Comparison of ENCODE assay signal across 9 cellular contexts in the genomic region with DNA sequence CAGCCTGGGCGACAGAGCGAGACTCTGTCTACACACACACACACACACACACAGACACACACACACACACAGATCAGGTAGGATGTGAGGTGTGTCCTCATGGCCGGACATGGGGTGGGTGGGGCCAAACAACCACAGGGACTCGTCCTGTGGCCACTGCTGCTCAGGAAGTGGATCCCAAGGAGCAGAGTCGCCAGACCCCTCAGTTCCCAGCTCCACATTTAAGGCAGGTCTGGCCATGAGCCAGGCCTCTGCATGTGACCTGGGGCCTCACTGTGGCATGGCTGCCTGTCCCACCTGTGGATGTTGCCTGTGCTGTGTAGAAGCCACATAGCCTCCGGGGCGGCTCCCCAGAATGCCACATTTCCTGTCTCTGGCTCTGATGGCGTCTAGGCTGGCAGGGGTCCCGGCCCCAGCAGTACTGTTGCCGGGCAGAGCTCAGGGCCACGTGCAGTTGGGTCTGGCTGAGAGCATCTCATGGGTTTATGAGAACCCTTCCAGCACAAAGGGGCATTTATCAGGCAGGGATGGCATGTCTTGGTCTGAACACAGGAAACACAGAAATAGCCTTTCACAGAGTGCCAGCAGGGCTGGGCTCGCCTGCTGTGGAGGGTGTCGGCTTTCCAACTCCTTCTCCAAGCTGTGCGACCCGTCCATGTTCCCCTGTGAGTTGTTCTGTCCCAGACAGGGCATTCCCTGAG. TPM values are rescaled to one million over a fixed set of nuclear protein-coding genes. Genes with fewer than 3 reads are reported as not detected.
DNase-seq lines count a peak whose midpoint lies in the region; ATAC-seq and TF ChIP-seq lines count a peak whose summit lies in the region.
"Had no signal": no experiment of that assay in that cellular context is flagged by ENCODE, and none has a peak within 500 bp of the region (broad histone marks: within the 10 kb centered on the region; RNA-seq: fewer than 3 reads in every experiment).

No MANE protein-coding gene starts in this region.

- 40 to 80% methylated on average over 1 to 2 of the region's 15 CpGs for WGBS in gastroesophageal sphincter (ENCODE audit: low coverage in 1 of 2), 2 donors

- H3K27me3 ChIP-seq in gastroesophageal sphincter, result no peaks in the 10 kb centered on the region

- ATAC-seq in gastroesophageal sphincter, result peak; percentile 69

- TF ChIP-seq POLR2A in gastroesophageal sphincter (IDR thresholded peaks at IDR 0.05), result no peak

- peak overlapping the region in 3 of 4 donors; percentile 54 to 66 (median 54) for H3K27ac ChIP-seq in gastroesophageal sphincter
- H3K27ac ChIP-seq: A549 had no signal

- H3K9me3 ChIP-seq in gastroesophageal sphincter, result no peaks in the 10 kb centered on the region
- H3K9me3 ChIP-seq: A549 had no signal

- TF ChIP-seq CTCF in gastroesophageal sphincter (IDR thresholded peaks at IDR 0.05) (no peak), GM13977 (IDR thresholded peaks at IDR 0.05; ENCODE audit: extremely low read depth, insufficient read depth, missing control alignments) (no peak)

- H3K4me1 ChIP-seq in gastroesophageal sphincter, result peaks cover 0 to 19% (median 0%) of the 10 kb centered on the region in 3 donors
- H3K4me1 ChIP-seq: A549 had no signal

- no peak for TF ChIP-seq EP300 in gastroesophageal sphincter (IDR thresholded peaks at IDR 0.05)

- no peak overlapping the region for H3K4me3 ChIP-seq in gastroesophageal sphincter
- H3K4me3 ChIP-seq: A549 had no signal

- in situ Hi-C loops in GM13977 (cut with MboI; ENCODE audit: low pct_unique_long_range_greater_than_20kb, low sequenced_read_pairs, unreplicated experiment), result no loop called here

- peak; percentile 16 for DNase-seq in NCI-H2171 treated with DMSO at 0.1 percent for 48 hours (lab: John Stamatoyannopoulos, UW)
- no peak for DNase-seq in NCI-H2171 (lab: John Stamatoyannopoulos, UW)
- DNase-seq in activated T-cell treated with anti-CD3 and anti-CD28 coated beads for 48 hours (ENCODE audit: low read depth), result peak; percentile 27
- peak; percentile 53 for DNase-seq in stimulated activated CD8-positive, alpha-beta memory T cell treated with anti-CD3 and anti-CD28 coated beads, Interleukin-4, amount 100 ng/mL, for 48 hours
- no peak for DNase-seq in GM13977 (ENCODE audit: low spot score)
- DNase-seq in mesenteric fat pad (ENCODE audit: low spot score), result no peak
- no peak for DNase-seq in glomerular visceral epithelial cell (ENCODE audit: extremely low spot score)

- no peaks in the 10 kb centered on the region for H3K36me3 ChIP-seq in gastroesophageal sphincter

RNA-seq across cellular contexts. Expression of gene NINJ1, which starts 9.9 kb away (rescaled TPM):
- 10 to 100 TPM; 58.8 to 81.6 (median 75.2) TPM for total RNA-seq in gastroesophageal sphincter
- 58.8 TPM for total RNA-seq in mesenteric fat pad

RNA-seq across cellular contexts. Expression of gene WNK2, which starts 40.0 kb away (rescaled TPM):
- total RNA-seq in gastroesophageal sphincter, result 100 to 1,000 TPM in 1 of 4 donors, 10 to 100 TPM in 3; 26.8 to 104 (median 48.6) TPM
- total RNA-seq in mesenteric fat pad, result 1.1 TPM

RNA-seq across cellular contexts. Expression of gene CARD19, which starts 48.0 kb away (rescaled TPM):
- total RNA-seq in gastroesophageal sphincter, result 10 to 100 TPM; 78.5 to 82.2 (median 80.1) TPM
- total RNA-seq in mesenteric fat pad, result 38.9 TPM

Comparison
In these comparisons a context has a peak if more than half of its experiments do, and no peak if none do; other contexts are left out.
1. DNase-seq: peak in NCI-H2171 treated with DMSO at 0.1 percent for 48 hours (single experiment), activated T-cell treated with anti-CD3 and anti-CD28 coated beads for 48 hours (single experiment) and stimulated activated CD8-positive, alpha-beta memory T cell treated with anti-CD3 and anti-CD28 coated beads, Interleukin-4, amount 100 ng/mL, for 48 hours (single experiment); none in NCI-H2171 (single experiment), GM13977 (single experiment), mesenteric fat pad (single experiment) and glomerular visceral epithelial cell (single experiment).
2. RNA of gene WNK2, which starts 40.0 kb away (total RNA-seq): 26.8 to 104 TPM in gastroesophageal sphincter; 1.1 TPM in mesenteric fat pad (single experiment); every median in the first group is over 10 times any median in the second.